In genomic region chr1:28886731-28887417, GRCh38 we compare ENCODE assay signal across 1 cellular context.
A peak's percentile ranks its signal among the peaks of the same experiment; 100 is the strongest.
TF ChIP-seq lines count a peak whose summit lies in the region.

No MANE protein-coding gene starts in this region.

TF ChIP-seq in HepG2, 621 proteins besides CTCF, POLR2A, EP300 and RAD21 (continued from another document and continues in another):
- TF ChIP-seq SRSF4 (IDR thresholded peaks at IDR 0.05; ENCODE audit: low read depth, low read length, poor library complexity, severe bottlenecking), result no peak
- TF ChIP-seq CCAR2 (optimal IDR thresholded peaks at IDR 0.05; ENCODE audit: low read depth, low read length), result no peak
- no peak; the same call in 1 of the 2 replicates for TF ChIP-seq ZNF777 (CRISPR knock-in tag; IDR thresholded peaks at IDR 0.05)
- TF ChIP-seq SP5 (CRISPR knock-in tag; IDR thresholded peaks at IDR 0.05; ENCODE audit: borderline replicate concordance, low read depth), result no peak
- TF ChIP-seq IRF9 (CRISPR knock-in tag; IDR thresholded peaks at IDR 0.05; ENCODE audit: borderline replicate concordance), result no peak
- TF ChIP-seq CHD2 (IDR thresholded peaks at IDR 0.05; ENCODE audit: low read depth, low read length), result no peak
- TF ChIP-seq TFDP1 (CRISPR knock-in tag; IDR thresholded peaks at IDR 0.05; ENCODE audit: borderline replicate concordance), result no peak
- no peak; the same call in none of the 2 replicates for TF ChIP-seq ZNF543 (CRISPR knock-in tag; IDR thresholded peaks at IDR 0.05)
- peak; percentile 75 for TF ChIP-seq ZFY (CRISPR knock-in tag; IDR thresholded peaks at IDR 0.05)
- TF ChIP-seq ZNF687 (CRISPR knock-in tag; IDR thresholded peaks at IDR 0.05), result peak; percentile 79
- no peak for TF ChIP-seq GRHL1 (CRISPR knock-in tag; conservative IDR thresholded peaks at IDR 0.05)
- TF ChIP-seq ARID3A (IDR thresholded peaks at IDR 0.05; ENCODE audit: low read depth, low read length), result no peak; the same call in 1 of the 2 replicates
- TF ChIP-seq KAT2B (IDR thresholded peaks at IDR 0.05; ENCODE audit: borderline replicate concordance, low read depth, low read length), result no peak
- TF ChIP-seq KDM6A (CRISPR knock-in tag; IDR thresholded peaks at IDR 0.05; ENCODE audit: low read depth), result no peak
- 0 out of 2 replicates have a peak, but pooled peaks have one; percentile 15 for TF ChIP-seq NR0B2 (CRISPR knock-in tag; IDR thresholded peaks at IDR 0.05)
- TF ChIP-seq RBM39 (IDR thresholded peaks at IDR 0.05; ENCODE audit: low read depth, low read length, poor library complexity, severe bottlenecking), result peak; percentile 78
- TF ChIP-seq KAT7 (CRISPR knock-in tag; IDR thresholded peaks at IDR 0.05; ENCODE audit: borderline replicate concordance), result no peak
- TF ChIP-seq ZNF660 (CRISPR knock-in tag; IDR thresholded peaks at IDR 0.05; ENCODE audit: borderline replicate concordance, low read depth), result no peak
- TF ChIP-seq IKZF1 (IDR thresholded peaks at IDR 0.05), result no peak
- TF ChIP-seq TEAD2 (CRISPR knock-in tag; IDR thresholded peaks at IDR 0.05), result no peak
- TF ChIP-seq ZNF773 (CRISPR knock-in tag; IDR thresholded peaks at IDR 0.05; ENCODE audit: borderline replicate concordance), result no peak
- TF ChIP-seq ZNF570 (CRISPR knock-in tag; IDR thresholded peaks at IDR 0.05; ENCODE audit: borderline replicate concordance), result no peak
- no peak for TF ChIP-seq NCOA2 (CRISPR knock-in tag; IDR thresholded peaks at IDR 0.05)
- no peak for TF ChIP-seq DNMT3B (CRISPR knock-in tag; conservative IDR thresholded peaks at IDR 0.05)
- TF ChIP-seq IKZF4 (CRISPR knock-in tag; IDR thresholded peaks at IDR 0.05; ENCODE audit: borderline replicate concordance, low read depth, not compliant biosample characterization), result no peak
- no peak for TF ChIP-seq REPIN1 (CRISPR knock-in tag; IDR thresholded peaks at IDR 0.05; ENCODE audit: borderline replicate concordance, low read depth)
- no peak for TF ChIP-seq ZNF354B (CRISPR knock-in tag; IDR thresholded peaks at IDR 0.05)
- TF ChIP-seq MAFK (conservative IDR thresholded peaks at IDR 0.05 in 1 of 2, IDR thresholded peaks at IDR 0.05 in 1 of 2; ENCODE audit: low read length in 2 of 2), result no peak
- 0 out of 2 replicates have a peak, but pooled peaks have one; percentile 16 for TF ChIP-seq GATAD2A (CRISPR knock-in tag; IDR thresholded peaks at IDR 0.05)
- peak; percentile 85 for TF ChIP-seq ZBTB21 (CRISPR knock-in tag; IDR thresholded peaks at IDR 0.05)
- TF ChIP-seq SKIL (CRISPR knock-in tag; IDR thresholded peaks at IDR 0.05; ENCODE audit: borderline replicate concordance), result no peak
- TF ChIP-seq CBX5 (CRISPR knock-in tag; IDR thresholded peaks at IDR 0.05; ENCODE audit: borderline replicate concordance), result no peak; the same call in 1 of the 2 replicates
- no peak for TF ChIP-seq HINFP (CRISPR knock-in tag; IDR thresholded peaks at IDR 0.05; ENCODE audit: low read depth)
- TF ChIP-seq ZNF552 (CRISPR knock-in tag; IDR thresholded peaks at IDR 0.05; ENCODE audit: borderline replicate concordance), result no peak
- TF ChIP-seq HNF1B (CRISPR knock-in tag; IDR thresholded peaks at IDR 0.05), result no peak
- TF ChIP-seq PCBP2 (optimal IDR thresholded peaks at IDR 0.05; ENCODE audit: low read depth, low read length, poor library complexity, severe bottlenecking), result no peak
- TF ChIP-seq ZFP36L2 (CRISPR knock-in tag; IDR thresholded peaks at IDR 0.05), result no peak
- no peak for TF ChIP-seq RFXANK (CRISPR knock-in tag; IDR thresholded peaks at IDR 0.05)
- TF ChIP-seq AHR (CRISPR knock-in tag; IDR thresholded peaks at IDR 0.05), result no peak
- no peak for TF ChIP-seq NFKBIZ (CRISPR knock-in tag; IDR thresholded peaks at IDR 0.05)
- TF ChIP-seq BCL6 (CRISPR knock-in tag; IDR thresholded peaks at IDR 0.05), result 0 out of 2 replicates have a peak, but pooled peaks have one; percentile 7
- peak; percentile 96 for TF ChIP-seq NFYC (CRISPR knock-in tag; IDR thresholded peaks at IDR 0.05)
- no peak for TF ChIP-seq SALL2 (CRISPR knock-in tag; IDR thresholded peaks at IDR 0.05)
- TF ChIP-seq CSRNP1 (CRISPR knock-in tag; IDR thresholded peaks at IDR 0.05), result no peak; the same call in 1 of the 2 replicates
- TF ChIP-seq BCL3 (CRISPR knock-in tag; IDR thresholded peaks at IDR 0.05), result no peak; the same call in 1 of the 2 replicates
- no peak for TF ChIP-seq ZNF547 (CRISPR knock-in tag; IDR thresholded peaks at IDR 0.05)
